In the genomic region with DNA sequence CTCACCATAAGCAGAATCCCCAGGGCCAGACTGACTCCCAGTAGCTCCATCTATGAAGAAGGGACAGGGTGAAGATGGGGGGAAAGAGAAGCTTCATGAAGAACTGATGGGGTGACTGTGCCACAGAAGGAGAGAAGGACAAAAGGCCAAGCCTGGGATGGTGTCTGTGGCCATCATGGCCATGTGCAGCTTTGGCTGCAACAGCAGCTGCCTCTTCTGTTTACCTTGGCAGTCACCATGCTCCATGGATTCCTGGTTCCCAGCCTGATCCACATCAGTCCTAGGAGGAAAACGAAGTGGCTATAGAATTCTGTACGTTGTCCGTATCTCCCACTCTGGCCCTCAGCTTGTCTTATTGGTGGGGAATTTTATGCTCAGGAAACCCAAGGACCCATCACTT, we compare ENCODE assay signal across 16 cellular contexts. TPM values are rescaled to one million over a fixed set of nuclear protein-coding genes. Genes with fewer than 3 reads are reported as not detected.
DNase-seq lines count a peak whose midpoint lies in the region; ATAC-seq lines count a peak whose summit lies in the region.
"Had no signal": no experiment of that assay in that cellular context is flagged by ENCODE, and none has a peak within 500 bp of the region (broad histone marks: within the 10 kb centered on the region; RNA-seq: fewer than 3 reads in every experiment).

No MANE protein-coding gene starts in this region.

- H3K4me1 Mint-ChIP-seq in T-helper 2 cell treated with Interferon-gamma antibody and Interleukin-4, amounts not matched to agents 5 μg/mL and 100 μg/mL, for 36 hours (ENCODE audit: low read depth): peaks cover 10% of the 10 kb centered on the region
- peaks cover 7 to 14% (median 13%) of the 10 kb centered on the region in 3 donors for H3K4me1 Mint-ChIP-seq in T-cell

- no peak overlapping the region for H3K27ac Mint-ChIP-seq in T-helper 2 cell treated with Interferon-gamma antibody and Interleukin-4, amounts not matched to agents 5 μg/mL and 100 μg/mL, for 36 hours
- peak overlapping the region in 1 of 2 donors; percentile 4 for H3K27ac Mint-ChIP-seq in T-cell
- H3K27ac Mint-ChIP-seq: B cell had no signal

- ATAC-seq in T-cell (replicated peaks in 1 of 4): no peak

- H3K36me3 Mint-ChIP-seq in T-helper 2 cell treated with Interferon-gamma antibody and Interleukin-4, amounts not matched to agents 5 μg/mL and 100 μg/mL, for 36 hours (ENCODE audit: low read depth): peaks cover 2% of the 10 kb centered on the region
- peaks cover 6% of the 10 kb centered on the region for H3K36me3 Mint-ChIP-seq in T-cell

- POLR2A ChIA-PET in T-cell (lab: Charles Lee): interaction anchor here in 1 of 2 donors (0.7 kb wide), 1 partner anchor 21 kb away, joined by 3 read pairs; no protein-coding TSS in a partner anchor

- DNase-seq in DMS 273 (lab: John Stamatoyannopoulos, UW; ENCODE audit: unreplicated experiment) (peak; percentile 93), DMS 273 treated with DMSO at 0.1 percent for 48 hours (lab: John Stamatoyannopoulos, UW) (no peak), DMS53 (lab: John Stamatoyannopoulos, UW) (peak; percentile 59), NCI-H774 (lab: John Stamatoyannopoulos, UW) (peak; percentile 15), myocyte (ENCODE audit: low read depth) (peak; percentile 14), T-cell (no peak), cerebellar nuclear complex (lab: John Stamatoyannopoulos, UW) (no peak)
- DNase-seq in T-helper 2 cell treated with Interferon-gamma antibody and Interleukin-4, amounts not matched to agents 5 μg/mL and 100 μg/mL, for 36 hours (ENCODE audit: low spot score): no peak
- DNase-seq: CD4-positive, alpha-beta memory T cell; Karpas-422; NCI-H1436 treated with DMSO at 0.1 percent for 48 hours; NCI-H510A treated with DMSO at 0.1 percent for 48 hours had no signal

- no peaks in the 10 kb centered on the region for H3K27me3 Mint-ChIP-seq in T-helper 2 cell treated with Interferon-gamma antibody and Interleukin-4, amounts not matched to agents 5 μg/mL and 100 μg/mL, for 36 hours (ENCODE audit: low read depth)
- peaks cover 0 to 4% of the 10 kb centered on the region in 2 donors for H3K27me3 Mint-ChIP-seq in T-cell
- H3K27me3 Mint-ChIP-seq: B cell had no signal

- H3K4me3 Mint-ChIP-seq in T-helper 2 cell treated with Interferon-gamma antibody and Interleukin-4, amounts not matched to agents 5 μg/mL and 100 μg/mL, for 36 hours: no peak overlapping the region
- no peak overlapping the region for H3K4me3 Mint-ChIP-seq in T-cell
- H3K4me3 Mint-ChIP-seq: B cell had no signal

- CTCF ChIA-PET in T-cell (lab: Charles Lee): interaction anchor here in 1 of 2 donors (0.5 kb wide), 1 partner anchor 91 kb away, joined by 3 read pairs; no protein-coding TSS in a partner anchor

- no peaks in the 10 kb centered on the region for H3K9me3 Mint-ChIP-seq in T-helper 2 cell treated with Interferon-gamma antibody and Interleukin-4, amounts not matched to agents 5 μg/mL and 100 μg/mL, for 36 hours
- no peaks in the 10 kb centered on the region for H3K9me3 Mint-ChIP-seq in T-cell
- H3K9me3 Mint-ChIP-seq: CD4-positive, alpha-beta memory T cell had no signal

RNA-seq across cellular contexts. Expression of a gene that starts 12.0 kb away (rescaled TPM):
- total RNA-seq in myocyte (73.1 and 132 TPM in 2 replicates), T-cell (10 to 100 TPM in 1 of 5 donors, 1 to 10 TPM in 4; 2.5 to 11.5 (median 8.5) TPM)
- 24.5 TPM for polyA plus RNA-seq in myocyte (2012)

RNA-seq across cellular contexts. Expression of a gene that starts 22.1 kb away (rescaled TPM):
- not detected in 2 replicates for total RNA-seq in myocyte
- 0.38 TPM for polyA plus RNA-seq in myocyte (2012)
- total RNA-seq in T-cell: 10 to 100 TPM in 3 of 5 donors, 1 to 10 TPM in 2; 3.7 to 41.2 (median 38.8) TPM
- total RNA-seq: H1, RPMI7951 had no signal
- polyA plus RNA-seq: AG04450, H1 had no signal

RNA-seq across cellular contexts. Expression of a gene that starts 31.3 kb away (rescaled TPM):
- total RNA-seq in myocyte: 18.7 and 23.9 TPM in 2 replicates
- polyA plus RNA-seq in myocyte (2012): 12.1 TPM
- 1 to 10 TPM in 3 of 5 donors, under 1 TPM in 2; 0.68 to 3.2 (median 2.3) TPM for total RNA-seq in T-cell

RNA-seq across cellular contexts. Expression of a gene that starts 31.5 kb away (rescaled TPM):
- total RNA-seq in myocyte (26.0 and 26.1 TPM in 2 replicates), T-cell (10 to 100 TPM; 35.4 to 60.4 (median 52.4) TPM)
- polyA plus RNA-seq in myocyte (2012): 47.3 TPM

RNA-seq across cellular contexts. Expression of a gene that starts 41.4 kb away (rescaled TPM):
- total RNA-seq in myocyte (0.35 and 0.47 TPM in 2 replicates), T-cell (1 to 10 TPM; 1.9 to 6.2 (median 5.3) TPM)
- 0.18 TPM for polyA plus RNA-seq in myocyte (2012)
- total RNA-seq: H1 had no signal
- polyA plus RNA-seq: AG04450; CD4-positive, alpha-beta memory T cell had no signal

Comparison
In these comparisons a context has a peak if more than half of its experiments do, and no peak if none do; other contexts are left out.
1. DNase-seq: peak in DMS 273 (single experiment), DMS53 (single experiment), NCI-H774 (single experiment) and myocyte (single experiment); none in DMS 273 treated with DMSO at 0.1 percent for 48 hours (single experiment), T-helper 2 cell treated with Interferon-gamma antibody and Interleukin-4, amounts not matched to agents 5 μg/mL and 100 μg/mL, for 36 hours (single experiment), T-cell (0 of 34) and cerebellar nuclear complex (0 of 2).